21 cellular contexts compared by ENCODE assay signal in genomic region chr1:5843521-5844096, GRCh38.
DNase-seq lines count a peak whose midpoint lies in the region; ATAC-seq and TF ChIP-seq lines count a peak whose summit lies in the region.
"Had no signal": no experiment of that assay in that cellular context is flagged by ENCODE, and none has a peak within 500 bp of the region (broad histone marks: within the 10 kb centered on the region; RNA-seq: fewer than 3 reads in every experiment).

No MANE protein-coding gene starts in this region.

- peak overlapping the region; percentile 15 for H3K4me3 Mint-ChIP-seq in glutamatergic neuron (ENCODE audit: unreplicated experiment)
- H3K4me3 Mint-ChIP-seq: CD14-positive monocyte; CD4-positive, alpha-beta T cell; CD8-positive, alpha-beta memory T cell had no signal

- intact Hi-C loops in Right ventricle myocardium inferior (cut with DNase I) = no loop called here
- intact Hi-C loops in heart left ventricle (cut with DNase I) = no loop called here
- intact Hi-C loops in Panc1 (cut with micrococcal nuclease; ENCODE audit: unreplicated experiment) = no loop called here

- CTCF ChIA-PET in Panc1 (lab: Charles Lee) = no interaction called here
- CTCF ChIA-PET in HEK293T (lab: Yijun Ruan, JAX) = no interaction called here

- TF ChIP-seq POLR2A in heart left ventricle (IDR thresholded peaks at IDR 0.05) = no peak

- DNase-seq in Right ventricle myocardium inferior (ENCODE audit: missing footprints) = peak; percentile 64
- DNase-seq in heart left ventricle = no peak
- DNase-seq in Panc1 (ENCODE audit: low read depth, low spot score) = no peak
- DNase-seq in glutamatergic neuron = no peak
- no peak for DNase-seq in retina
- no peak for DNase-seq in HEK293T (ENCODE audit: extremely low spot score)
- DNase-seq: 8988T; ACHN; AML-193; BE2C; CD4-positive, alpha-beta T cell; DMS53; DMS79 treated with DMSO at 0.1 percent for 48 hours; GF-D8; GM23248; HCEC 1CT had no signal

- H3K9me3 Mint-ChIP-seq in glutamatergic neuron (ENCODE audit: unreplicated experiment) = peaks cover 5% of the 10 kb centered on the region
- H3K9me3 Mint-ChIP-seq: CD4-positive, alpha-beta T cell; CD8-positive, alpha-beta memory T cell had no signal

- peaks cover 5% of the 10 kb centered on the region for H3K27me3 Mint-ChIP-seq in glutamatergic neuron (ENCODE audit: unreplicated experiment)

- 56 to 72% (median 67%) methylated on average over 10 to 13 of the region's 13 CpGs for WGBS in heart left ventricle, 4 donors

- no peak overlapping the region for H3K27ac Mint-ChIP-seq in glutamatergic neuron (ENCODE audit: unreplicated experiment)
- H3K27ac Mint-ChIP-seq: CD14-positive monocyte; CD4-positive, alpha-beta T cell had no signal

- ATAC-seq in Right ventricle myocardium inferior (no peak), heart left ventricle (no peak), Panc1 (peak; percentile 24; the same call in 1 of the 2 replicates), GM21381 (IDR thresholded peaks at IDR 0.05; ENCODE audit: unreplicated experiment) (no peak)

- H3K9me3 ChIP-seq in heart left ventricle (no peaks in the 10 kb centered on the region), Panc1 (ENCODE audit: control insufficient read depth, insufficient read depth, low read depth, low read length) (no peaks in the 10 kb centered on the region)
- H3K9me3 ChIP-seq: A549; BE2C; BLaER1 treated with 17β-estradiol and CSF1 and Interleukin-3, amounts not matched to agents 10 nM and 100 nM had no signal

- no TSS peak for BruUV-seq in Panc1 (replicated peaks; lab: Mats Ljungman, UMichigan)

- peaks cover 9% of the 10 kb centered on the region for H3K4me1 Mint-ChIP-seq in glutamatergic neuron (ENCODE audit: low read depth, unreplicated experiment)
- H3K4me1 Mint-ChIP-seq: CD14-positive monocyte; CD8-positive, alpha-beta memory T cell had no signal

- POLR2A ChIA-PET in Panc1 (lab: Charles Lee) (no interaction called here), HEK293T (lab: Yijun Ruan, JAX) (no interaction called here)

- in situ Hi-C loops in Panc1 (cut with HindIII; ENCODE audit: low pct_unique_long_range_greater_than_20kb, low sequenced_read_pairs) = no loop called here

- H3K27ac ChIP-seq in heart left ventricle (no peak overlapping the region), Panc1 (ENCODE audit: low read length) (no peak overlapping the region)
- H3K27ac ChIP-seq: A549; BLaER1 treated with 17β-estradiol and CSF1 and Interleukin-3, amounts not matched to agents 10 nM and 100 nM; GM23248 had no signal

- H3K4me1 ChIP-seq in heart left ventricle = no peaks in the 10 kb centered on the region
- H3K4me1 ChIP-seq in Panc1 (ENCODE audit: control insufficient read depth, insufficient read depth, low read length) = no peaks in the 10 kb centered on the region
- H3K4me1 ChIP-seq: A549, BE2C had no signal

- H3K27me3 ChIP-seq in heart left ventricle = peaks cover 0 to 42% (median 9%) of the 10 kb centered on the region in 9 donors
- no peaks in the 10 kb centered on the region for H3K27me3 ChIP-seq in Panc1 (ENCODE audit: control insufficient read depth, insufficient read depth, low read length)
- H3K27me3 ChIP-seq: BE2C; BLaER1 treated with 17β-estradiol and CSF1 and Interleukin-3, amounts not matched to agents 10 nM and 100 nM had no signal

- TF ChIP-seq CTCF in heart left ventricle (IDR thresholded peaks at IDR 0.05) = no peak
- TF ChIP-seq CTCF in Panc1 (IDR thresholded peaks at IDR 0.05) = no peak
- no peak for TF ChIP-seq CTCF in glutamatergic neuron (IDR thresholded peaks at IDR 0.05; ENCODE audit: partially characterized antibody, unreplicated experiment)

- no peaks in the 10 kb centered on the region for H3K36me3 Mint-ChIP-seq in glutamatergic neuron (ENCODE audit: unreplicated experiment)
- H3K36me3 Mint-ChIP-seq: CD14-positive monocyte; CD8-positive, alpha-beta memory T cell had no signal

- no peak overlapping the region for H3K4me3 ChIP-seq in heart left ventricle
- H3K4me3 ChIP-seq in Panc1 (ENCODE audit: low read depth in 2 of 2, low read length in 2 of 2) = no peak overlapping the region
- H3K4me3 ChIP-seq: A549; BLaER1 treated with 17β-estradiol and CSF1 and Interleukin-3, amounts not matched to agents 10 nM and 100 nM; GM23248 had no signal

- no peaks in the 10 kb centered on the region for H3K36me3 ChIP-seq in heart left ventricle
- no peaks in the 10 kb centered on the region for H3K36me3 ChIP-seq in Panc1 (ENCODE audit: control insufficient read depth, insufficient read depth, low read length)
- H3K36me3 ChIP-seq: BE2C; BLaER1 treated with 17β-estradiol and CSF1 and Interleukin-3, amounts not matched to agents 10 nM and 100 nM had no signal

TF ChIP-seq in HEK293T, 16 proteins besides CTCF, POLR2A, EP300 and RAD21:
- no peak for TF ChIP-seq ZNF384 (IDR thresholded peaks at IDR 0.05)
- no peak for TF ChIP-seq LEF1 (IDR thresholded peaks at IDR 0.05; ENCODE audit: borderline replicate concordance)
- no peak for TF ChIP-seq PKNOX1 (IDR thresholded peaks at IDR 0.05)
- TF ChIP-seq TARDBP (IDR thresholded peaks at IDR 0.05) = no peak
- TF ChIP-seq CTBP1 (IDR thresholded peaks at IDR 0.05; ENCODE audit: borderline replicate concordance) = no peak
- no peak for TF ChIP-seq FOXM1 (IDR thresholded peaks at IDR 0.05; ENCODE audit: borderline replicate concordance)
- no peak for TF ChIP-seq NFRKB (IDR thresholded peaks at IDR 0.05)
- no peak for TF ChIP-seq FOXA1 (IDR thresholded peaks at IDR 0.05)
- TF ChIP-seq ARNT (IDR thresholded peaks at IDR 0.05) = no peak
